In genomic region chr4:34791224-34791623, GRCh38 we compare ENCODE assay signal across 8 cellular contexts.
"Had no signal": no experiment of that assay in that cellular context is flagged by ENCODE, and none has a peak within 500 bp of the region (broad histone marks: within the 10 kb centered on the region; RNA-seq: fewer than 3 reads in every experiment).

No MANE protein-coding gene starts in this region.

- H3K4me1 Mint-ChIP-seq: IgD-negative memory B cell had no signal

- H3K27ac Mint-ChIP-seq: HFFc6, IgD-negative memory B cell had no signal

- H3K27ac ChIP-seq: HL-60 had no signal

- H3K4me1 ChIP-seq: HAP-1 had no signal

- DNase-seq: GOT3, H7, HFFc6 had no signal

- H3K4me3 ChIP-seq: HAP-1 had no signal

- H3K36me3 Mint-ChIP-seq: IgD-negative memory B cell had no signal

- ATAC-seq: HCT116, HepG2 had no signal

- H3K27me3 Mint-ChIP-seq: IgD-negative memory B cell had no signal

- H3K36me3 ChIP-seq: HAP-1 had no signal

- H3K9me3 ChIP-seq: HAP-1 had no signal

- H3K4me3 Mint-ChIP-seq: HFFc6, IgD-negative memory B cell had no signal
